ENCODE assay signal across 3 cellular contexts in genomic region chr1:68785328-68785727, GRCh38.
"Had no signal": no experiment of that assay in that cellular context is flagged by ENCODE, and none has a peak within 500 bp of the region (broad histone marks: within the 10 kb centered on the region; RNA-seq: fewer than 3 reads in every experiment).

No MANE protein-coding gene starts in this region.

- H3K4me3 ChIP-seq: GM12878 had no signal

- DNase-seq: GDM1, GF-D8 had no signal

- ATAC-seq: GM12878 had no signal
